1 cellular context compared by ENCODE assay signal in the genomic region with DNA sequence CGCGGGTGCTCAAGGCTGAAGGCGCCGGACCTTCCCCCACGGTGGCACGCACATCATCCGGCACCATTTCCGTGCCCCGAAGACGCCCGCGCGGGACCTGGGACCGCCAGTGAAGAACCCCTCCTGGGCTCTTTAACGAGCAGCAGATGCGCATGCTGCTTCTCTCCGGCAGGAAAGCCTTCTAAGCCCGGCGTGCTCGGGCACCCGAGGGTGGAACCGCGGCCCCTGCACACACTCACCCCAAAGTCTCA.
TF ChIP-seq lines count a peak whose summit lies in the region.

No MANE protein-coding gene starts in this region.

TF ChIP-seq in HEK293, 187 proteins besides CTCF, POLR2A, EP300 and RAD21 (continued from another document):
- TF ChIP-seq ZFHX2 (tag by site-specific recombination; conservative IDR thresholded peaks at IDR 0.05) (no peak), ZBTB6 (tag by site-specific recombination; IDR thresholded peaks at IDR 0.05) (no peak), ZNF214 (tag by site-specific recombination; IDR thresholded peaks at IDR 0.05; ENCODE audit: borderline replicate concordance) (no peak), ZNF518A (tag by site-specific recombination; conservative IDR thresholded peaks at IDR 0.05; ENCODE audit: low read depth) (no peak), ZNF239 (tag by site-specific recombination; IDR thresholded peaks at IDR 0.05) (no peak), ZNF10 (tag by site-specific recombination; IDR thresholded peaks at IDR 0.05) (no peak)
